ENCODE assay signal across 9 cellular contexts in the genomic region with DNA sequence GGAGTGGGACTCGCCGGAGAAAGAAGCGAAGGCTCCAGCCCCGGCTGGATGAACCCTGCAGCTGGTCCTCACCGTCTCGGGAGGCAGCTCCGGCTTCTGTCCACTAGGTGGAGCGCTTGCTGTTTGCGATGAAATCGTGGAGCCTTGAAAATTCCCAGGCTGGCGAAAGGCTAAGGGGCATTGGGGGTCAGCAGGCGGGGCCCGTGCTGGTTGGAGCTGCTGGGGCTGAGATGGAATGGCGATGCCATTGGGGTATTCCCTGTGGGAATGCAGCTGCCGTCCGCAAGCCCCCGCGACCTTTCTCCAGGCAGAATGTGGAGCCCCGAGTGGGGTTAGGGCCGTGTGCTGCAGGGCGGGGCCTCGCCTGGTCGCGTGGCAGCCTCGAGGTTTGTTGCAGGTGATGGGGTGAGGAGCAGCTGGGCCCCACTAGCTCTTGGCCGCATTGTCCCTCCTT.
DNase-seq lines count a peak whose midpoint lies in the region; ATAC-seq and TF ChIP-seq lines count a peak whose summit lies in the region.
"Had no signal": no experiment of that assay in that cellular context is flagged by ENCODE, and none has a peak within 500 bp of the region (broad histone marks: within the 10 kb centered on the region; RNA-seq: fewer than 3 reads in every experiment).

No MANE protein-coding gene starts in this region.

- WGBS in mammary epithelial cell (ENCODE audit: low coverage, missing lambda C conversion rate): 0% methylated on average over 3 of the region's 26 CpGs

- in situ Hi-C loops in mammary epithelial cell (cut with MboI; ENCODE audit: low sequenced_read_pairs in 2 of 2): no loop called here

- H3K9ac ChIP-seq in mammary epithelial cell (ENCODE audit: insufficient read depth, low read length): no peak overlapping the region
- H3K9ac ChIP-seq: BLaER1 treated with 17β-estradiol and CSF1 and Interleukin-3, amounts not matched to agents 10 nM and 100 nM had no signal

- H3K9me3 ChIP-seq in WERI-Rb-1 (ENCODE audit: severe bottlenecking) (no peaks in the 10 kb centered on the region), mammary epithelial cell (replicated peaks; ENCODE audit: insufficient read depth, low read length) (no peaks in the 10 kb centered on the region)

- peak overlapping the region; percentile 54 for H3K4me2 ChIP-seq in mammary epithelial cell (ENCODE audit: insufficient read depth, low read depth, low read length)

- H3K4me1 ChIP-seq in mammary epithelial cell (ENCODE audit: insufficient read depth, low read length): no peaks in the 10 kb centered on the region

- no peak overlapping the region for H3K27ac ChIP-seq in WERI-Rb-1
- H3K27ac ChIP-seq in mammary epithelial cell (ENCODE audit: insufficient read depth, low read depth, low read length): no peak overlapping the region
- H3K27ac ChIP-seq: BLaER1 treated with 17β-estradiol and CSF1 and Interleukin-3, amounts not matched to agents 10 nM and 100 nM had no signal

- ATAC-seq in GM18868 (IDR thresholded peaks at IDR 0.05; ENCODE audit: unreplicated experiment): no peak

- CTCF ChIA-PET in mammary epithelial cell (lab: Charles Lee; ENCODE audit: low non-redundant PET): interaction anchor here (0.7 kb wide), 2 partner anchors 82 to 510 kb away, joined by 3 read pairs; no protein-coding TSS in a partner anchor

- no peaks in the 10 kb centered on the region for H3K36me3 ChIP-seq in WERI-Rb-1
- no peaks in the 10 kb centered on the region for H3K36me3 ChIP-seq in mammary epithelial cell (ENCODE audit: insufficient read depth, low read length)

- no peaks in the 10 kb centered on the region for H3K79me2 ChIP-seq in mammary epithelial cell (ENCODE audit: insufficient read depth, low read length)

- no peak overlapping the region for H2AFZ ChIP-seq in mammary epithelial cell (ENCODE audit: low read depth, low read length)

- no peak overlapping the region for H3K4me3 ChIP-seq in WERI-Rb-1 (ENCODE audit: low read depth, low read length)
- H3K4me3 ChIP-seq in mammary epithelial cell (replicated peaks in 1 of 3; ENCODE audit: insufficient read depth in 1 of 3, low read depth in 2 of 3, low read length in 3 of 3): no peak overlapping the region
- H3K4me3 ChIP-seq: BLaER1 treated with 17β-estradiol and CSF1 and Interleukin-3, amounts not matched to agents 10 nM and 100 nM had no signal

- H3K27me3 ChIP-seq in WERI-Rb-1 (ENCODE audit: insufficient read depth, low read depth, severe bottlenecking) (no peaks in the 10 kb centered on the region), mammary epithelial cell (ENCODE audit: insufficient read depth, low read length) (peaks cover 4% of the 10 kb centered on the region)
- H3K27me3 ChIP-seq: BLaER1 treated with 17β-estradiol and CSF1 and Interleukin-3, amounts not matched to agents 10 nM and 100 nM had no signal

- intact Hi-C loops in mammary epithelial cell (cut with micrococcal nuclease): no loop called here

- TF ChIP-seq CTCF in WERI-Rb-1 (IDR thresholded peaks at IDR 0.05; ENCODE audit: low read depth, low read length) (peak; percentile 91), mammary epithelial cell (conservative IDR thresholded peaks at IDR 0.05 in 1 of 2, IDR thresholded peaks at IDR 0.05 in 1 of 2; ENCODE audit: extremely low read depth in 1 of 2, insufficient read depth in 1 of 2, low read depth in 1 of 2, low read length in 2 of 2) (peak; percentile 92 to 93)

- no peaks in the 10 kb centered on the region for H4K20me1 ChIP-seq in mammary epithelial cell (ENCODE audit: insufficient read depth, low read length)

- dilution Hi-C loops in mammary epithelial cell (cut with HindIII; ENCODE audit: low sequenced_read_pairs): no loop called here

- no TSS peak for BruUV-seq in mammary epithelial cell (replicated peaks; lab: Mats Ljungman, UMichigan)

- DNase-seq in NCI-H1417 (lab: John Stamatoyannopoulos, UW) (peak; percentile 69 to 87 (median 73)), NCI-H1417 treated with DMSO at 0.1 percent for 48 hours (lab: John Stamatoyannopoulos, UW) (no peak), NCI-H146 (lab: John Stamatoyannopoulos, UW) (peak; percentile 75), WERI-Rb-1 (peak; percentile 84), mammary epithelial cell (peak; percentile 39), islet precursor cell (peak; percentile 91)
- peak; percentile 33 to 57 (median 48) for DNase-seq in stimulated activated CD4-positive, alpha-beta T cell treated with anti-CD3 and anti-CD28 coated beads, Interleukin-1b, Interleukin-23, amount 100 ng/mL, for 24 hours (ENCODE audit: low read depth in 4 of 4, low spot score in 1 of 4)
